In genomic region chr3:46812237-46812791, GRCh38 we compare ENCODE assay signal across 8 cellular contexts. TPM values are rescaled to one million over a fixed set of nuclear protein-coding genes. Genes with fewer than 3 reads are reported as not detected.
DNase-seq lines count a peak whose midpoint lies in the region; ATAC-seq and TF ChIP-seq lines count a peak whose summit lies in the region.

No MANE protein-coding gene starts in this region.

- intact Hi-C loops in upper lobe of right lung (cut with DNase I): no loop called here

- peak overlapping the region; percentile 38 for H3K4me3 ChIP-seq in rectal smooth muscle tissue (ENCODE audit: low read length)
- H3K4me3 ChIP-seq in upper lobe of right lung: peak overlapping the region; percentile 44

- no peaks in the 10 kb centered on the region for H3K36me3 ChIP-seq in rectal smooth muscle tissue (ENCODE audit: control insufficient read depth, insufficient read depth, low read length)
- H3K36me3 ChIP-seq in upper lobe of right lung: no peaks in the 10 kb centered on the region

- no peaks in the 10 kb centered on the region for H3K4me1 ChIP-seq in rectal smooth muscle tissue (ENCODE audit: control insufficient read depth, insufficient read depth, low read length)
- no peaks in the 10 kb centered on the region for H3K4me1 ChIP-seq in upper lobe of right lung

- H3K27me3 ChIP-seq in rectal smooth muscle tissue (ENCODE audit: control insufficient read depth, insufficient read depth, low read length) (peaks cover 2% of the 10 kb centered on the region), upper lobe of right lung (no peaks in the 10 kb centered on the region)

- H3K27ac ChIP-seq in rectal smooth muscle tissue (ENCODE audit: low read depth, low read length): no peak overlapping the region
- H3K27ac ChIP-seq in upper lobe of right lung: no peak overlapping the region

- ATAC-seq in upper lobe of right lung (peak; percentile 97), HG02938 (IDR thresholded peaks at IDR 0.05; ENCODE audit: unreplicated experiment) (no peak)

- H3K9me3 ChIP-seq in upper lobe of right lung: no peaks in the 10 kb centered on the region

- peak; percentile 67 for DNase-seq in ELR (ENCODE audit: low read depth)
- peak; percentile 0 for DNase-seq in NCI-H82 treated with DMSO at 0.1 percent for 48 hours (lab: John Stamatoyannopoulos, UW; ENCODE audit: unreplicated experiment)
- peak; percentile 50 for DNase-seq in activated gamma-delta T cell (lab: John Stamatoyannopoulos, UW)
- peak; percentile 32 for DNase-seq in glomerular visceral epithelial cell (ENCODE audit: extremely low spot score)
- peak; percentile 87 for DNase-seq in upper lobe of right lung
- no peak for DNase-seq in NCI-H1417 treated with DMSO at 0.1 percent for 48 hours (lab: John Stamatoyannopoulos, UW)

- H3K9ac ChIP-seq in rectal smooth muscle tissue (ENCODE audit: low read length): no peak overlapping the region

- TF ChIP-seq CTCF in upper lobe of right lung (IDR thresholded peaks at IDR 0.05): no peak

RNA-seq across cellular contexts. Expression of gene MYL3, which starts 50.9 kb away (rescaled TPM):
- 3.8 TPM for total RNA-seq in upper lobe of right lung
